Comparison of ENCODE assay signal across 15 cellular contexts in the genomic region with DNA sequence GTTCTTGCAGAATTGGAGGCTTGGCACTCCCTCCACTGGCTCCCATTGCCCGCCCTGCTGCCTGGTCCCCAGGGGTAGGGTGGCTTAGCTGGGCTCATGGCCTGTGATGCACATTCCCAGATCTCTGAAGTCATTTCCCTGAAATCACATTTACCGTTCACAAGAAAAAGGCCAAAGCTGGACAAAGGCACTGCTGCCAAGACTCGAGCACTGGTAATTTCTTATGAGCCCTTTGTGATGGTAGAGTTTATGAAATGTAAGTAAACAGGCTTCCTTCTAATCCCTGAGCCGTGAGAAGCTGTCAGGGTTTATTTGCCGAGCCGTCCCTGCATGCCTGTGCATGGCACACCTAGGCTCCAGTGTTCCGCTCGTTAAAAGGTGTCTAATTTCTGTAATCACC.
"Had no signal": no experiment of that assay in that cellular context is flagged by ENCODE, and none has a peak within 500 bp of the region (broad histone marks: within the 10 kb centered on the region; RNA-seq: fewer than 3 reads in every experiment).

No MANE protein-coding gene starts in this region.

- H3K4me1 ChIP-seq: transverse colon had no signal

- H3K36me3 ChIP-seq: neutrophil, transverse colon had no signal

- DNase-seq: effector memory CD4-positive, alpha-beta T cell; foreskin melanocyte; head of caudate nucleus; hippocampal formation; mammary epithelial cell; naive thymus-derived CD8-positive, alpha-beta T cell; posterior cingulate gyrus; stimulated activated CD4-positive, alpha-beta T cell treated with anti-CD3 and anti-CD28 coated beads, Interleukin-4, amount 100 ng/mL, for 1 hour; stimulated activated CD8-positive, alpha-beta memory T cell treated with anti-CD3 and anti-CD28 coated beads, Interleukin-4, amount 100 ng/mL, for 48 hours; stimulated activated naive CD8-positive, alpha-beta T cell treated with anti-CD3 and anti-CD28 coated beads, Interleukin-15, Interleukin-2, amounts not matched to agents 100 U/mL and 50 U/mL, for 24 hours; transverse colon had no signal

- FAIRE-seq: endometrium had no signal

- H3K27ac ChIP-seq: neutrophil, transverse colon had no signal

- H3K4me2 ChIP-seq: smooth muscle cell had no signal

- ATAC-seq: naive thymus-derived CD8-positive, alpha-beta T cell; right cardiac atrium; stimulated activated naive CD8-positive, alpha-beta T cell treated with anti-CD3 and anti-CD28 coated beads, Interleukin-15, Interleukin-2, amounts not matched to agents 100 U/mL and 50 U/mL, for 24 hours had no signal

- H3K9me3 ChIP-seq: neutrophil, transverse colon had no signal

- H3K27me3 ChIP-seq: neutrophil, transverse colon had no signal

- H3K4me3 ChIP-seq: smooth muscle cell, transverse colon had no signal
